1 cellular context compared by ENCODE assay signal in genomic region chr1:8039065-8039464, GRCh38.
TF ChIP-seq lines count a peak whose summit lies in the region.

No MANE protein-coding gene starts in this region.

TF ChIP-seq in HepG2, 621 proteins besides CTCF, POLR2A, EP300 and RAD21:
- TF ChIP-seq KDM6A (CRISPR knock-in tag; IDR thresholded peaks at IDR 0.05; ENCODE audit: low read depth): no peak
- no peak for TF ChIP-seq FOXP1 (IDR thresholded peaks at IDR 0.05)
- no peak for TF ChIP-seq FOXP1 (CRISPR knock-in tag; IDR thresholded peaks at IDR 0.05)
- TF ChIP-seq ZNF883 (CRISPR knock-in tag; IDR thresholded peaks at IDR 0.05; ENCODE audit: not compliant biosample characterization): no peak
- no peak for TF ChIP-seq ZNF484 (CRISPR knock-in tag; IDR thresholded peaks at IDR 0.05; ENCODE audit: borderline replicate concordance, low read depth)
- TF ChIP-seq ZNF709 (CRISPR knock-in tag; IDR thresholded peaks at IDR 0.05): no peak
- TF ChIP-seq ZNF431 (CRISPR knock-in tag; IDR thresholded peaks at IDR 0.05; ENCODE audit: borderline replicate concordance, low read depth): no peak
- no peak for TF ChIP-seq ATM (IDR thresholded peaks at IDR 0.05; ENCODE audit: borderline replicate concordance)
- TF ChIP-seq MXD4 (CRISPR knock-in tag; IDR thresholded peaks at IDR 0.05): no peak
- no peak for TF ChIP-seq ZNF512 (CRISPR knock-in tag; IDR thresholded peaks at IDR 0.05)
- no peak for TF ChIP-seq PPARG (CRISPR knock-in tag; conservative IDR thresholded peaks at IDR 0.05)
- TF ChIP-seq PCBP2 (optimal IDR thresholded peaks at IDR 0.05; ENCODE audit: low read depth, low read length, poor library complexity, severe bottlenecking): no peak
- TF ChIP-seq ZNF607 (CRISPR knock-in tag; IDR thresholded peaks at IDR 0.05; ENCODE audit: borderline replicate concordance): no peak
